1 cellular context compared by ENCODE assay signal in the genomic region with DNA sequence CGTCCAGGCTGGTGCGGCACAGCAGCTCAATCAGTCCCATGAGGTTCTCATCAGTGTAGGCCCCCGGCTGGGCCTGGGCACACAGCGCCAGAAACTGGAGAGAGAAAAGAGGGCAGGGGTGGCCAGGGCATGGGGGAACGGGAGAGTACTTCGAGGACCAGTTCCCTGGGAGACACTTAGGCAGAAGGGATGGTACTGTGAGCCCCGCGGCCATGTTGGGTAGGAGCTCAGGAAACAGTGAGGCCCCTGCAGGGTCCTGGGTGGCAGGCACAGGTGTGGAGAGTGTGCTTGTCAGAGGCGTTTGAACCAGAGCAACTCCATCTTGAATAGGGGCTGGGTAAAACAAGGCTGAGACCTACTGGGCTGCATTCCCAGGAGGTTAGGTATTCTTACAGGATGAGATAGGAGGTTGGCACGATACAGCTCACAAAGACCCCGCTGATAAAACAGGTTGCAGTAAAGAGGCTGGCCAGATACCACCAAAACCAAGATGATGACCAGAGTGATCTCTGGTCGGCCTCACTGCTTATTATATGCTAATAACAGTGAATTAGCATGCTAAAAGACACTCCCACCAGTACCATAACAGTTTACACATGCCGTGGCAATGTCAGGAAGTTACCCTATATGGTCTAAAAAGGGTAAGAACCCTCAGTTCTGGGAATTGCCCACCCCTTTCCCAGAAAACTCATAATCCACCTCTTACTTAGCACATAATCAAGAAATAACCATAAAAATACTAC.
TF ChIP-seq lines count a peak whose summit lies in the region.

No MANE protein-coding gene starts in this region.

TF ChIP-seq in H1, 55 proteins besides CTCF, POLR2A, EP300 and RAD21:
- TF ChIP-seq CREB1 (IDR thresholded peaks at IDR 0.05) (no peak), RFX5 (IDR thresholded peaks at IDR 0.05; ENCODE audit: borderline replicate concordance, low read depth, low read length) (no peak), SUZ12 (IDR thresholded peaks at IDR 0.05; ENCODE audit: low read length) (no peak), MAFK (IDR thresholded peaks at IDR 0.05; ENCODE audit: low read depth, low read length) (no peak), SIN3A (conservative IDR thresholded peaks at IDR 0.05 in 1 of 2, IDR thresholded peaks at IDR 0.05 in 1 of 2; ENCODE audit: low read depth in 1 of 2, low read length in 2 of 2) (no peak), RBBP5 (IDR thresholded peaks at IDR 0.05; ENCODE audit: borderline replicate concordance, low read depth, low read length) (no peak), KDM5A (IDR thresholded peaks at IDR 0.05; ENCODE audit: low read length) (no peak), JUN (IDR thresholded peaks at IDR 0.05; ENCODE audit: low read depth, low read length) (no peak), KDM1A (IDR thresholded peaks at IDR 0.05; ENCODE audit: borderline replicate concordance, low read length) (no peak), KDM4A (IDR thresholded peaks at IDR 0.05; ENCODE audit: low read depth, low read length, severe bottlenecking) (no peak), GABPA (IDR thresholded peaks at IDR 0.05; ENCODE audit: borderline replicate concordance, insufficient read depth, low read length) (no peak)
